In genomic region chr2:223788106-223788505, GRCh38 we compare ENCODE assay signal across 2 cellular contexts. TPM values are rescaled to one million over a fixed set of nuclear protein-coding genes. Genes with fewer than 3 reads are reported as not detected.
"Had no signal": no experiment of that assay in that cellular context is flagged by ENCODE, and none has a peak within 500 bp of the region (broad histone marks: within the 10 kb centered on the region; RNA-seq: fewer than 3 reads in every experiment).

No MANE protein-coding gene starts in this region.

RNA-seq across cellular contexts. Expression of gene AP1S3, which starts 49.3 kb away (rescaled TPM):
- total RNA-seq: ascending aorta, cardiac muscle cell had no signal
